Comparison of ENCODE assay signal across 1 cellular context in genomic region chr1:16351449-16351993, GRCh38.
TF ChIP-seq lines count a peak whose summit lies in the region.

No MANE protein-coding gene starts in this region.

TF ChIP-seq in WTC11, 78 proteins besides CTCF, POLR2A, EP300 and RAD21 (continued from another document):
- TF ChIP-seq, protein P1, sequence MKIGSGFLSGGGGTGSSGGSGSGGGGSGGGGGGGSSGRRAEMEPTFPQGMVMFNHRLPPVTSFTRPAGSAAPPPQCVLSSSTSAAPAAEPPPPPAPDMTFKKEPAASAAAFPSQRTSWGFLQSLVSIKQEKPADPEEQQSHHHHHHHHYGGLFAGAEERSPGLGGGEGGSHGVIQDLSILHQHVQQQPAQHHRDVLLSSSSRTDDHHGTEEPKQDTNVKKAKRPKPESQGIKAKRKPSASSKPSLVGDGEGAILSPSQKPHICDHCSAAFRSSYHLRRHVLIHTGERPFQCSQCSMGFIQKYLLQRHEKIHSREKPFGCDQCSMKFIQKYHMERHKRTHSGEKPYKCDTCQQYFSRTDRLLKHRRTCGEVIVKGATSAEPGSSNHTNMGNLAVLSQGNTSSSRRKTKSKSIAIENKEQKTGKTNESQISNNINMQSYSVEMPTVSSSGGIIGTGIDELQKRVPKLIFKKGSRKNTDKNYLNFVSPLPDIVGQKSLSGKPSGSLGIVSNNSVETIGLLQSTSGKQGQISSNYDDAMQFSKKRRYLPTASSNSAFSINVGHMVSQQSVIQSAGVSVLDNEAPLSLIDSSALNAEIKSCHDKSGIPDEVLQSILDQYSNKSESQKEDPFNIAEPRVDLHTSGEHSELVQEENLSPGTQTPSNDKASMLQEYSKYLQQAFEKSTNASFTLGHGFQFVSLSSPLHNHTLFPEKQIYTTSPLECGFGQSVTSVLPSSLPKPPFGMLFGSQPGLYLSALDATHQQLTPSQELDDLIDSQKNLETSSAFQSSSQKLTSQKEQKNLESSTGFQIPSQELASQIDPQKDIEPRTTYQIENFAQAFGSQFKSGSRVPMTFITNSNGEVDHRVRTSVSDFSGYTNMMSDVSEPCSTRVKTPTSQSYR (CRISPR knock-in tag; IDR thresholded peaks at IDR 0.05) = no peak
- TF ChIP-seq IRF2 (CRISPR knock-in tag; IDR thresholded peaks at IDR 0.05; ENCODE audit: borderline replicate concordance, low read depth) = no peak
- no peak for TF ChIP-seq NR3C1 (CRISPR knock-in tag; conservative IDR thresholded peaks at IDR 0.05; ENCODE audit: low read depth)
- TF ChIP-seq MLX (CRISPR knock-in tag; IDR thresholded peaks at IDR 0.05) = no peak
- TF ChIP-seq, protein P2, sequence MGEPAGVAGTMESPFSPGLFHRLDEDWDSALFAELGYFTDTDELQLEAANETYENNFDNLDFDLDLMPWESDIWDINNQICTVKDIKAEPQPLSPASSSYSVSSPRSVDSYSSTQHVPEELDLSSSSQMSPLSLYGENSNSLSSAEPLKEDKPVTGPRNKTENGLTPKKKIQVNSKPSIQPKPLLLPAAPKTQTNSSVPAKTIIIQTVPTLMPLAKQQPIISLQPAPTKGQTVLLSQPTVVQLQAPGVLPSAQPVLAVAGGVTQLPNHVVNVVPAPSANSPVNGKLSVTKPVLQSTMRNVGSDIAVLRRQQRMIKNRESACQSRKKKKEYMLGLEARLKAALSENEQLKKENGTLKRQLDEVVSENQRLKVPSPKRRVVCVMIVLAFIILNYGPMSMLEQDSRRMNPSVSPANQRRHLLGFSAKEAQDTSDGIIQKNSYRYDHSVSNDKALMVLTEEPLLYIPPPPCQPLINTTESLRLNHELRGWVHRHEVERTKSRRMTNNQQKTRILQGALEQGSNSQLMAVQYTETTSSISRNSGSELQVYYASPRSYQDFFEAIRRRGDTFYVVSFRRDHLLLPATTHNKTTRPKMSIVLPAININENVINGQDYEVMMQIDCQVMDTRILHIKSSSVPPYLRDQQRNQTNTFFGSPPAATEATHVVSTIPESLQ (CRISPR knock-in tag; IDR thresholded peaks at IDR 0.05) = no peak
- TF ChIP-seq ATF1 (CRISPR knock-in tag; IDR thresholded peaks at IDR 0.05) = no peak
- TF ChIP-seq E2F4 (CRISPR knock-in tag; IDR thresholded peaks at IDR 0.05; ENCODE audit: borderline replicate concordance, low read depth) = no peak
